In the genomic region with DNA sequence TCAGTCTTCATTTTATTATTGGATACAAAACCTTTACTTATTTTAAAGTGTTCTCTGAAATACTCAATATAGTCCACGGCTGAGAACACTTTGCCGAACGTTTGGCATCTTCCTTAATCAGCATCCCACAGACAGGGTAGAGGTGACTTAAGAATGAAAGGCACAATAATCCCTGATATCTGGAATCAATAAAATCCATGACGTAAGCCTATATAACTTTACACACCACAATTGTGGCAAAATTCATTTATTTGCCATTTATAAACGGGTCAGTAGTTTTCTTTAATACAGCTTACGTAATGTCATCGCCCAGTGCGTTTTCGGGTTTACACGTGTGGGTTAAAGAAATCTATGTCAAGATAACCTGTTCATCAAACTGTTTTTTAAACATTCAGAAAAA, we compare ENCODE assay signal across 9 cellular contexts. TPM values are rescaled to one million over a fixed set of nuclear protein-coding genes. Genes with fewer than 3 reads are reported as not detected.
DNase-seq lines count a peak whose midpoint lies in the region; ATAC-seq, FAIRE-seq and TF ChIP-seq lines count a peak whose summit lies in the region.
"Had no signal": no experiment of that assay in that cellular context is flagged by ENCODE, and none has a peak within 500 bp of the region (broad histone marks: within the 10 kb centered on the region; RNA-seq: fewer than 3 reads in every experiment).

No MANE protein-coding gene starts in this region.

- H3K4me3 Mint-ChIP-seq in activated naive CD4-positive, alpha-beta T cell treated with anti-CD3 and anti-CD28 coated beads for 36 hours: peak overlapping the region; percentile 88
- H3K4me3 Mint-ChIP-seq in astrocyte (ENCODE audit: unreplicated experiment) (peak overlapping the region; percentile 79), mesothelial cell of epicardium (peak overlapping the region; percentile 70)

- 27 to 35% methylated on average over 10 of the region's 10 CpGs for WGBS in upper lobe of left lung, 2 donors

- H3K4me1 ChIP-seq in astrocyte (ENCODE audit: insufficient read depth, low read length): peaks cover 5% of the 10 kb centered on the region
- H3K4me1 ChIP-seq in upper lobe of left lung: peaks cover 33 to 56% (median 42%) of the 10 kb centered on the region in 4 donors

- peaks cover 25% of the 10 kb centered on the region for H3K36me3 Mint-ChIP-seq in activated naive CD4-positive, alpha-beta T cell treated with anti-CD3 and anti-CD28 coated beads for 36 hours (ENCODE audit: low read depth)
- H3K36me3 Mint-ChIP-seq in astrocyte (ENCODE audit: low read depth, unreplicated experiment) (no peaks in the 10 kb centered on the region), mesothelial cell of epicardium (no peaks in the 10 kb centered on the region)

- intact Hi-C loops in activated naive CD4-positive, alpha-beta T cell treated with anti-CD3 and anti-CD28 coated beads for 36 hours (cut with micrococcal nuclease): loop anchor here (1.0 to 10.0 kb wide), 7 partner anchors 17 to 765 kb away; partner anchors contain the start of genes LIPT1, REV1 and TSGA10

- no peaks in the 10 kb centered on the region for H3K27me3 Mint-ChIP-seq in activated naive CD4-positive, alpha-beta T cell treated with anti-CD3 and anti-CD28 coated beads for 36 hours (ENCODE audit: low read depth)
- H3K27me3 Mint-ChIP-seq in astrocyte (ENCODE audit: low read depth, unreplicated experiment) (peaks cover 40% of the 10 kb centered on the region), mesothelial cell of epicardium (ENCODE audit: low read depth) (peaks cover 25% of the 10 kb centered on the region)

- TF ChIP-seq EP300 in upper lobe of left lung (IDR thresholded peaks at IDR 0.05): no peak

- TF ChIP-seq CTCF in astrocyte (IDR thresholded peaks at IDR 0.05; ENCODE audit: insufficient read depth, low read depth, low read length) (no peak), mesothelial cell of epicardium (IDR thresholded peaks at IDR 0.05; ENCODE audit: unreplicated experiment) (no peak), upper lobe of left lung (IDR thresholded peaks at IDR 0.05) (no peak)

- no peak for ATAC-seq in upper lobe of left lung (ENCODE audit: low FRiP score in 2 of 2)

- peak overlapping the region; percentile 87 for H3K27ac Mint-ChIP-seq in activated naive CD4-positive, alpha-beta T cell treated with anti-CD3 and anti-CD28 coated beads for 36 hours
- H3K27ac Mint-ChIP-seq in astrocyte (ENCODE audit: unreplicated experiment) (no peak overlapping the region), mesothelial cell of epicardium (peak overlapping the region; percentile 12)

- no peaks in the 10 kb centered on the region for H3K36me3 ChIP-seq in astrocyte (ENCODE audit: insufficient read depth, low read length)
- peaks cover 0 to 4% (median 0%) of the 10 kb centered on the region in 4 donors for H3K36me3 ChIP-seq in upper lobe of left lung

- no peak for DNase-seq in activated naive CD4-positive, alpha-beta T cell treated with anti-CD3 and anti-CD28 coated beads for 36 hours
- DNase-seq in activated naive CD4-positive, alpha-beta T cell treated with Interleukin-2 at 50 U/mL for 16 hours: no peak
- DNase-seq in astrocyte (ENCODE audit: low read depth): no peak
- no peak for DNase-seq in mesothelial cell of epicardium (ENCODE audit: low spot score in 2 of 2, unreplicated experiment in 2 of 2)
- no peak for DNase-seq in upper lobe of left lung
- no peak for DNase-seq in GM03348 (ENCODE audit: low spot score)
- DNase-seq in HuH-7.5 (ENCODE audit: low spot score): no peak
- DNase-seq in NCI-H187 (lab: John Stamatoyannopoulos, UW): no peak
- DNase-seq: NCI-H524 treated with DMSO at 0.1 percent for 48 hours had no signal

- H3K4me1 Mint-ChIP-seq in activated naive CD4-positive, alpha-beta T cell treated with anti-CD3 and anti-CD28 coated beads for 36 hours (ENCODE audit: low read depth): peaks cover 63% of the 10 kb centered on the region
- H3K4me1 Mint-ChIP-seq in astrocyte (ENCODE audit: low read depth, unreplicated experiment) (no peaks in the 10 kb centered on the region), mesothelial cell of epicardium (peaks cover 14% of the 10 kb centered on the region)

- no peaks in the 10 kb centered on the region for H3K79me2 ChIP-seq in astrocyte (ENCODE audit: insufficient read depth, low read length)

- H3K9ac ChIP-seq in astrocyte (ENCODE audit: low read length): no peak overlapping the region

- no peak for TF ChIP-seq POLR2A in upper lobe of left lung (IDR thresholded peaks at IDR 0.05)

- peaks cover 4% of the 10 kb centered on the region for H4K20me1 ChIP-seq in astrocyte (ENCODE audit: insufficient read depth, low read length)

- H3K27me3 ChIP-seq in astrocyte (ENCODE audit: insufficient read depth, low read length) (peaks cover 41% of the 10 kb centered on the region), upper lobe of left lung (no peaks in the 10 kb centered on the region)

- no peak overlapping the region for H3K27ac ChIP-seq in astrocyte (ENCODE audit: low read depth, low read length)
- H3K27ac ChIP-seq in upper lobe of left lung: peak overlapping the region; percentile 87 to 94 (median 90)

- FAIRE-seq in astrocyte (lab: Jason Lieb, UNC): no peak

- H3K4me3 ChIP-seq in astrocyte (ENCODE audit: insufficient read depth, low read depth, low read length) (peak overlapping the region; percentile 44), upper lobe of left lung (peak overlapping the region; percentile 32 to 89 (median 82))

- no peaks in the 10 kb centered on the region for H3K9me3 ChIP-seq in astrocyte (ENCODE audit: insufficient read depth, low read depth, low read length)
- H3K9me3 ChIP-seq in upper lobe of left lung: no peaks in the 10 kb centered on the region

- no peak overlapping the region for H2AFZ ChIP-seq in astrocyte (ENCODE audit: low read depth, low read length)

- H3K4me2 ChIP-seq in astrocyte (ENCODE audit: low read length): peak overlapping the region; percentile 83

- CTCF ChIA-PET in activated naive CD4-positive, alpha-beta T cell treated with anti-CD3 and anti-CD28 coated beads for 36 hours (lab: Charles Lee): interaction anchor here (1.0 to 3.3 kb wide), 9 partner anchors 18 to 99 kb away, joined by 3 to 19 read pairs (median 5); no protein-coding TSS in a partner anchor

- peaks cover 2% of the 10 kb centered on the region for H3K9me3 Mint-ChIP-seq in activated naive CD4-positive, alpha-beta T cell treated with anti-CD3 and anti-CD28 coated beads for 36 hours
- H3K9me3 Mint-ChIP-seq in astrocyte (ENCODE audit: unreplicated experiment) (no peaks in the 10 kb centered on the region), mesothelial cell of epicardium (peaks cover 5% of the 10 kb centered on the region)

RNA-seq across cellular contexts. Expression of gene MGAT4A, which starts 1.3 kb away (rescaled TPM):
- total RNA-seq in activated naive CD4-positive, alpha-beta T cell treated with anti-CD3 and anti-CD28 coated beads for 36 hours: 10 to 100 TPM; 85.5 to 87.5 TPM
- 1.2 and 1.7 TPM in 2 replicates for total RNA-seq in astrocyte
- 15.0 to 16.7 TPM (median 16.7 TPM) in 3 replicates for total RNA-seq in mesothelial cell of epicardium
- total RNA-seq in upper lobe of left lung: 10 to 100 TPM; 28.4 to 69.6 (median 53.6) TPM
